Comparison of ENCODE assay signal across 8 cellular contexts in the genomic region with DNA sequence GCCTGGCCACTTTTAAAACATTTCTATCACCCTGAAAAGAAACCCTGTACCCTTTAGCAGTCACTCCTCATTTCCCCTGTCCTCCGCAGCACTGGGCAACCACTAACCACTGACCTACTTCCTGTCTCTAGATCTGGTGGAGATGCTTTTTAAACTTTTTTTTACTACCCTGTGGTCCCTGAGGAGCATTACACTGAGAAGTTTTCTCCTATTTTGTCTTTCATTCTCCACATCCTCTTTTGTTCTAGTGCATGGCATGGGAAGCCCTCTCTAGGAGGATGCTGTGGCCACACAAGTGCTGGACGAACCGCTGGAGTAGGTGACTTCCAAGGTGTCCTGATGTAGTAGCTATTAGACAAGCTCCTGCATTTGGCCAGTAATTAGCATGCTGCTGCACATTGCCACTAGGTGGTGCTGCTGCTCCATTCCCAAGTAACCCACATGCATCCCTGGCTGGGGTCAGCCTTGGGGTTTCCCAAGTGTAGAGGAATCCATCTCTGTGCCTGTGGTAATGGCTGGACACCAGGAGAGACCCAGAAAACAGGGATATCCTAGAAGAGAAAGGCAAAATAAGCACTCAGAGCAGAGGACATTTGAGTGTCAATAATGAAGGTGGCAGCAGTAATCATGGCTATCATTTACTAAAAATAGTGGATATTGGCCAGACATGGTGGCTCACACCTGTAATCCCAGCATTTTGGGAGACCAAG.
DNase-seq lines count a peak whose midpoint lies in the region; FAIRE-seq and TF ChIP-seq lines count a peak whose summit lies in the region.

No MANE protein-coding gene starts in this region.

- H3K9ac ChIP-seq in H1 (replicated peaks in 1 of 4; ENCODE audit: extremely low read depth in 1 of 4, low read depth in 3 of 4, low read length in 3 of 4) = no peak overlapping the region

- no peak overlapping the region for H3K4ac ChIP-seq in H1 (replicated peaks; ENCODE audit: insufficient read length, low read depth, low read length)

- no peak overlapping the region for H2AK5ac ChIP-seq in H1 (ENCODE audit: low read depth, low read length)

- DNase-seq in HEK293T (ENCODE audit: extremely low spot score) (peak; percentile 79), H1 (ENCODE audit: low read depth in 1 of 2, low spot score in 2 of 2) (peak; percentile 57 to 89), mucosa of gallbladder (ENCODE audit: low spot score) (peak; percentile 63), NCI-H345 (lab: John Stamatoyannopoulos, UW) (no peak), NCI-H1105 (lab: John Stamatoyannopoulos, UW) (no peak)
- peak; percentile 56 to 67 for DNase-seq in activated CD4-positive, alpha-beta T cell treated with anti-CD3 and anti-CD28 coated beads, Interleukin-2, amount 50 U/mL, for 24 hours (ENCODE audit: low read depth in 1 of 2, low spot score in 1 of 2)
- peak; percentile 43 for DNase-seq in stimulated activated CD8-positive, alpha-beta memory T cell treated with anti-CD3 and anti-CD28 coated beads, Interleukin-7, amount 100 ng/mL, for 24 hours (ENCODE audit: low read depth)

- peak; percentile 96 for FAIRE-seq in H1 (lab: Jason Lieb, UNC)

- CTCF ChIA-PET in HEK293T (lab: Yijun Ruan, JAX) (interaction anchor here (0.6 to 1.7 kb wide), 13 partner anchors 9 to 248 kb away, joined by 3 to 13 read pairs (median 4); no protein-coding TSS in a partner anchor), H1 (lab: Charles Lee; ENCODE audit: partially characterized antibody) (interaction anchor here (0.5 to 5.2 kb wide), 51 partner anchors 9 to 350 kb away, joined by 3 to 41 read pairs (median 4); a partner anchor contains a TSS)

- no peak overlapping the region for H2AFZ ChIP-seq in H1 (ENCODE audit: low read length)

- H4K5ac ChIP-seq in H1 (ENCODE audit: insufficient read length, low read depth, low read length) = no peak overlapping the region

- H3K36me3 ChIP-seq in H1 (ENCODE audit: control insufficient read depth in 2 of 4, insufficient read depth in 4 of 4, low read length in 3 of 4) = peaks cover 5 to 31% (median 14%) of the 10 kb centered on the region in 4 experiments; a peak in 6 of 8 replicates

- H3K56ac ChIP-seq in H1 (replicated peaks; ENCODE audit: insufficient read length, low read depth, low read length) = no peak overlapping the region

- TF ChIP-seq CTCF in 22Rv1 (IDR thresholded peaks at IDR 0.05) (peak; percentile 98), H1 (IDR thresholded peaks at IDR 0.05; ENCODE audit: control extremely low read depth in 1 of 3, insufficient read depth in 1 of 3, low read depth in 1 of 3, low read length in 3 of 3) (peak; percentile 93 to 99 (median 94))

- H3K27ac ChIP-seq in 22Rv1 (no peak overlapping the region), H1 (ENCODE audit: low read depth, low read length) (no peak overlapping the region)

- TF ChIP-seq EP300 in H1 (IDR thresholded peaks at IDR 0.05; ENCODE audit: borderline replicate concordance in 1 of 2, low read depth in 2 of 2, low read length in 2 of 2) = no peak

- no peak overlapping the region for H3K4me2 ChIP-seq in H1 (ENCODE audit: insufficient read depth in 1 of 2, low read depth in 2 of 2, low read length in 2 of 2)

- H2BK15ac ChIP-seq in H1 (ENCODE audit: low read length) = no peak overlapping the region

- no peak overlapping the region for H2BK20ac ChIP-seq in H1 (ENCODE audit: low read length)

- no peak overlapping the region for H4K8ac ChIP-seq in H1 (ENCODE audit: extremely low read depth, insufficient read depth, low read length)

- peak; percentile 97 to 98 for TF ChIP-seq RAD21 in H1 (IDR thresholded peaks at IDR 0.05 in 1 of 2, conservative IDR thresholded peaks at IDR 0.05 in 1 of 2; ENCODE audit: low read depth in 2 of 2, low read length in 2 of 2)

- no peak overlapping the region for H2BK120ac ChIP-seq in H1 (replicated peaks; ENCODE audit: low read depth, low read length)

- no peaks in the 10 kb centered on the region for H3K79me1 ChIP-seq in H1 (ENCODE audit: low read depth, low read length)

- 54% methylated on average over 3 of the region's 3 CpGs; no CpG with 5 or more reads in 1 of the 2 experiments for WGBS in H1 (ENCODE audit: extremely low coverage in 1 of 2, insufficient coverage in 1 of 2, insufficient read length in 1 of 2, insufficient replicate concordance in 2 of 2, low coverage in 1 of 2, low lambda C conversion rate in 2 of 2, missing lambda C conversion rate in 1 of 2), 2 experiments

- H2BK12ac ChIP-seq in H1 (ENCODE audit: low read depth, low read length) = no peak overlapping the region

- H3K4me3 ChIP-seq in H1 (ENCODE audit: extremely low read depth in 1 of 4, insufficient read depth in 2 of 4, low read depth in 3 of 4, low read length in 4 of 4) = no peak overlapping the region

- H3K27me3 ChIP-seq in H1 (replicated peaks in 1 of 4; ENCODE audit: control insufficient read depth in 3 of 4, extremely low read depth in 1 of 4, insufficient read depth in 3 of 4, low read length in 3 of 4) = no peaks in the 10 kb centered on the region

- H3K14ac ChIP-seq in H1 (ENCODE audit: insufficient read length) = no peak overlapping the region

- no peak overlapping the region for H3K23ac ChIP-seq in H1 (ENCODE audit: insufficient read length)

- no peak overlapping the region for H3K18ac ChIP-seq in H1 (ENCODE audit: extremely low read depth, low read length)

- POLR2A ChIA-PET in HEK293T (lab: Yijun Ruan, JAX) = interaction anchor here (1.0 to 1.4 kb wide), 3 partner anchors 9 to 212 kb away, joined by 3 to 4 read pairs (median 3); no protein-coding TSS in a partner anchor
- POLR2A ChIA-PET in H1 (lab: Charles Lee; ENCODE audit: partially characterized antibody) = interaction anchor here (1.0 to 2.5 kb wide), 5 partner anchors 8 to 144 kb away, joined by 3 to 8 read pairs (median 6); a partner anchor contains a TSS

- H2BK5ac ChIP-seq in H1 (ENCODE audit: low read depth, low read length) = no peak overlapping the region

- no peak overlapping the region for H4K91ac ChIP-seq in H1 (replicated peaks; ENCODE audit: insufficient read length, low read length)

- no peaks in the 10 kb centered on the region for H3K79me2 ChIP-seq in H1 (ENCODE audit: control insufficient read depth in 1 of 2, insufficient read depth in 2 of 2, low read length in 2 of 2)

- no peak for TF ChIP-seq POLR2A in H1 (IDR thresholded peaks at IDR 0.05; ENCODE audit: control extremely low read depth in 1 of 2, low read depth in 2 of 2, low read length in 2 of 2)

- no peaks in the 10 kb centered on the region for H3K9me3 ChIP-seq in H1 (ENCODE audit: insufficient read depth in 2 of 2, low read depth in 1 of 2, low read length in 1 of 2)

- H4K20me1 ChIP-seq in H1 (replicated peaks in 1 of 2; ENCODE audit: control insufficient read depth in 1 of 2, insufficient read depth in 2 of 2, low read length in 2 of 2) = peaks cover 0 to 5% of the 10 kb centered on the region in 2 experiments

- no peaks in the 10 kb centered on the region; a peak in 1 of 7 replicates for H3K4me1 ChIP-seq in H1 (replicated peaks in 1 of 4; ENCODE audit: control insufficient read depth in 3 of 4, insufficient read depth in 4 of 4, low read length in 3 of 4)

- no peaks in the 10 kb centered on the region for H3K23me2 ChIP-seq in H1 (ENCODE audit: low read depth, low read length)

TF ChIP-seq in HEK293T, 16 proteins besides CTCF, POLR2A, EP300 and RAD21:
- TF ChIP-seq L3MBTL2 (conservative IDR thresholded peaks at IDR 0.05) (no peak), FOXM1 (IDR thresholded peaks at IDR 0.05; ENCODE audit: borderline replicate concordance) (no peak), TARDBP (IDR thresholded peaks at IDR 0.05) (no peak), FOXK2 (IDR thresholded peaks at IDR 0.05) (no peak), CTBP1 (IDR thresholded peaks at IDR 0.05; ENCODE audit: borderline replicate concordance) (no peak), SUZ12 (IDR thresholded peaks at IDR 0.05) (no peak), FOXA1 (IDR thresholded peaks at IDR 0.05) (no peak), ARNT (IDR thresholded peaks at IDR 0.05) (no peak)
TF ChIP-seq in HEK293T: peak in this region for 0.

TF ChIP-seq in H1, 55 proteins besides CTCF, POLR2A, EP300 and RAD21 (continues in another document):
- TF ChIP-seq YY1 (IDR thresholded peaks at IDR 0.05; ENCODE audit: low read depth, low read length) = 0 out of 2 replicates have a peak, but pooled peaks have one; percentile 26
- TF ChIP-seq BACH1 (IDR thresholded peaks at IDR 0.05; ENCODE audit: low read length) = no peak
- TF ChIP-seq, protein P1, sequence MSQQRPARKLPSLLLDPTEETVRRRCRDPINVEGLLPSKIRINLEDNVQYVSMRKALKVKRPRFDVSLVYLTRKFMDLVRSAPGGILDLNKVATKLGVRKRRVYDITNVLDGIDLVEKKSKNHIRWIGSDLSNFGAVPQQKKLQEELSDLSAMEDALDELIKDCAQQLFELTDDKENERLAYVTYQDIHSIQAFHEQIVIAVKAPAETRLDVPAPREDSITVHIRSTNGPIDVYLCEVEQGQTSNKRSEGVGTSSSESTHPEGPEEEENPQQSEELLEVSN (IDR thresholded peaks at IDR 0.05) = no peak
- peak; percentile 26; the same call in 1 of the 2 replicates for TF ChIP-seq POLR2AphosphoS5 (IDR thresholded peaks at IDR 0.05; ENCODE audit: low read depth, low read length)
- no peak for TF ChIP-seq ASH2L (IDR thresholded peaks at IDR 0.05; ENCODE audit: low read length)
- TF ChIP-seq, protein P2, sequence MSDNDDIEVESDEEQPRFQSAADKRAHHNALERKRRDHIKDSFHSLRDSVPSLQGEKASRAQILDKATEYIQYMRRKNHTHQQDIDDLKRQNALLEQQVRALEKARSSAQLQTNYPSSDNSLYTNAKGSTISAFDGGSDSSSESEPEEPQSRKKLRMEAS (IDR thresholded peaks at IDR 0.05) = 0 out of 2 replicates have a peak, but pooled peaks have one; percentile 38
- no peak for TF ChIP-seq TCF12 (IDR thresholded peaks at IDR 0.05; ENCODE audit: low read depth, low read length)
- no peak for TF ChIP-seq CBX8 (IDR thresholded peaks at IDR 0.05; ENCODE audit: borderline replicate concordance, low read depth, low read length)
- TF ChIP-seq SUZ12 (IDR thresholded peaks at IDR 0.05; ENCODE audit: low read length) = no peak
- TF ChIP-seq EGR1 (IDR thresholded peaks at IDR 0.05; ENCODE audit: borderline replicate concordance, low read depth, low read length) = no peak
- TF ChIP-seq JUND (IDR thresholded peaks at IDR 0.05; ENCODE audit: low read length) = no peak
- no peak for TF ChIP-seq TAF1 (IDR thresholded peaks at IDR 0.05; ENCODE audit: low read depth, low read length)
- no peak for TF ChIP-seq EZH2 (IDR thresholded peaks at IDR 0.05; ENCODE audit: low read depth, low read length, severe bottlenecking)
- no peak for TF ChIP-seq HDAC6 (IDR thresholded peaks at IDR 0.05; ENCODE audit: low read depth, low read length)
- TF ChIP-seq SP2 (IDR thresholded peaks at IDR 0.05; ENCODE audit: low read length) = no peak
- no peak for TF ChIP-seq ZNF274 (IDR thresholded peaks at IDR 0.05; ENCODE audit: borderline replicate concordance, extremely low read depth, low read length)
- no peak for TF ChIP-seq SIN3A (conservative IDR thresholded peaks at IDR 0.05 in 1 of 2, IDR thresholded peaks at IDR 0.05 in 1 of 2; ENCODE audit: low read depth in 1 of 2, low read length in 2 of 2)
- no peak for TF ChIP-seq SP4 (IDR thresholded peaks at IDR 0.05; ENCODE audit: low read length)

Comparison
In these comparisons a context has a peak if more than half of its experiments do, and no peak if none do; other contexts are left out.
1. DNase-seq: peak in HEK293T (single experiment), activated CD4-positive, alpha-beta T cell treated with anti-CD3 and anti-CD28 coated beads, Interleukin-2, amount 50 U/mL, for 24 hours (2 of 2), H1 (2 of 2), mucosa of gallbladder (single experiment) and stimulated activated CD8-positive, alpha-beta memory T cell treated with anti-CD3 and anti-CD28 coated beads, Interleukin-7, amount 100 ng/mL, for 24 hours (single experiment); none in NCI-H345 (single experiment) and NCI-H1105 (single experiment).